Comparison of ENCODE assay signal across 10 cellular contexts in genomic region chr4:16868674-16869073, GRCh38.
"Had no signal": no experiment of that assay in that cellular context is flagged by ENCODE, and none has a peak within 500 bp of the region (broad histone marks: within the 10 kb centered on the region; RNA-seq: fewer than 3 reads in every experiment).

No MANE protein-coding gene starts in this region.

- DNase-seq: GM23248, GOT3, H7, H9, HCEC 1CT, HFFc6 had no signal

- FAIRE-seq: H54 had no signal

- H3K9me3 ChIP-seq: HAP-1 had no signal

- H3K9ac ChIP-seq: GM23248 had no signal

- H3K27ac ChIP-seq: GM23248 had no signal

- ATAC-seq: GM23338, HCT116 had no signal

- H2AFZ ChIP-seq: GM23248, GM23338 had no signal

- H3K4me3 ChIP-seq: GM23248, GM23338, HAP-1 had no signal

- H3K4me1 ChIP-seq: HAP-1 had no signal

- H3K4me2 ChIP-seq: GM23338 had no signal

- H3K36me3 ChIP-seq: HAP-1 had no signal
